Comparison of ENCODE assay signal across 7 cellular contexts in genomic region chr13:102402292-102402691, GRCh38. TPM values are rescaled to one million over a fixed set of nuclear protein-coding genes. Genes with fewer than 3 reads are reported as not detected.
DNase-seq lines count a peak whose midpoint lies in the region; ATAC-seq and TF ChIP-seq lines count a peak whose summit lies in the region.

No MANE protein-coding gene starts in this region.

- intact Hi-C loops in MCF 10A (cut with micrococcal nuclease), result no loop called here

- DNase-seq in NCI-H774 (lab: John Stamatoyannopoulos, UW), result peak; percentile 59
- DNase-seq in MCF 10A (ENCODE audit: unreplicated experiment), result no peak
- peak; percentile 37 for DNase-seq in iris pigment epithelial cell (ENCODE audit: low read depth)
- DNase-seq in stimulated activated CD8-positive, alpha-beta memory T cell treated with anti-CD3 and anti-CD28 coated beads, Interleukin-12 subunit alpha, Interleukin-12 subunit beta, amount 100 ng/mL, for 1 hour (ENCODE audit: low read depth), result peak; percentile 14
- DNase-seq in immature natural killer cell, result no peak
- DNase-seq in activated gamma-delta T cell treated with Interleukin-2 at 50 U/mL for 16 hours, result no peak

- TF ChIP-seq CTCF in MCF 10A (IDR thresholded peaks at IDR 0.05; ENCODE audit: unreplicated experiment), result no peak

- BruUV-seq in MCF 10A (replicated peaks; lab: Mats Ljungman, UMichigan), result no TSS peak

- no peaks in the 10 kb centered on the region for H3K9me3 Mint-ChIP-seq in MCF 10A (ENCODE audit: unreplicated experiment)
- peaks cover 0 to 2% (median 0%) of the 10 kb centered on the region in 6 donors for H3K9me3 Mint-ChIP-seq in immature natural killer cell

- CTCF ChIA-PET in MCF 10A (lab: Yijun Ruan, JAX), result interaction anchor here (1.1 to 1.8 kb wide), 2 partner anchors 8 to 61 kb away, joined by 3 to 6 read pairs; no protein-coding TSS in a partner anchor

- peak; percentile 37 for ATAC-seq in GM21423 (IDR thresholded peaks at IDR 0.05; ENCODE audit: unreplicated experiment)

- H3K27ac Mint-ChIP-seq in MCF 10A (ENCODE audit: low read depth, unreplicated experiment), result no peak overlapping the region
- H3K27ac Mint-ChIP-seq in immature natural killer cell, result no peak overlapping the region

- H3K36me3 Mint-ChIP-seq in MCF 10A (ENCODE audit: insufficient read depth, unreplicated experiment) (no peaks in the 10 kb centered on the region), immature natural killer cell (peaks cover 0 to 9% (median 3%) of the 10 kb centered on the region in 3 donors)

- H3K4me3 Mint-ChIP-seq in MCF 10A (ENCODE audit: unreplicated experiment) (peak overlapping the region; percentile 75), immature natural killer cell (no peak overlapping the region)

- POLR2A ChIA-PET in MCF 10A (lab: Yijun Ruan, JAX), result no interaction called here

- H3K27me3 Mint-ChIP-seq in MCF 10A (ENCODE audit: insufficient read depth, unreplicated experiment) (peaks cover 45% of the 10 kb centered on the region), immature natural killer cell (ENCODE audit: low read depth in 3 of 3) (peaks cover 14 to 26% (median 21%) of the 10 kb centered on the region in 3 donors)

- H3K4me1 Mint-ChIP-seq in MCF 10A (ENCODE audit: insufficient read depth, unreplicated experiment) (peaks cover 23% of the 10 kb centered on the region), immature natural killer cell (peaks cover 8 to 13% of the 10 kb centered on the region in 2 donors)

RNA-seq across cellular contexts. Expression of gene FGF14, which starts 0.4 kb away (rescaled TPM):
- 0.15 TPM in 1 of 2 replicates, not detected in the other for total RNA-seq in MCF 10A (2022)
- not detected for polyA plus RNA-seq in immature natural killer cell

Comparison
In these comparisons a context has a peak if more than half of its experiments do, and no peak if none do; other contexts are left out.
1. DNase-seq: peak in NCI-H774 (single experiment), iris pigment epithelial cell (single experiment) and stimulated activated CD8-positive, alpha-beta memory T cell treated with anti-CD3 and anti-CD28 coated beads, Interleukin-12 subunit alpha, Interleukin-12 subunit beta, amount 100 ng/mL, for 1 hour (single experiment); none in MCF 10A (single experiment), immature natural killer cell (0 of 3) and activated gamma-delta T cell treated with Interleukin-2 at 50 U/mL for 16 hours (single experiment).